Comparison of ENCODE assay signal across 24 cellular contexts in genomic region chr14:102225936-102226335, GRCh38.
DNase-seq lines count a peak whose midpoint lies in the region; ATAC-seq, FAIRE-seq and TF ChIP-seq lines count a peak whose summit lies in the region.
"Had no signal": no experiment of that assay in that cellular context is flagged by ENCODE, and none has a peak within 500 bp of the region (broad histone marks: within the 10 kb centered on the region; RNA-seq: fewer than 3 reads in every experiment).

No MANE protein-coding gene starts in this region.

- no peaks in the 10 kb centered on the region for H3K4me1 ChIP-seq in H9 (ENCODE audit: insufficient read depth, low read length)
- peaks cover 40% of the 10 kb centered on the region for H3K4me1 ChIP-seq in OCI-LY1 (ENCODE audit: insufficient read depth, low read length, severe bottlenecking)

- H3K27me3 Mint-ChIP-seq in H9 (ENCODE audit: low read depth) (no peaks in the 10 kb centered on the region; the same call in none of the 2 replicates), nephron progenitor cell (ENCODE audit: low read depth, poor library complexity) (no peaks in the 10 kb centered on the region)
- H3K27me3 Mint-ChIP-seq: memory B cell had no signal

- H2AK5ac ChIP-seq in H9 (ENCODE audit: insufficient read length, low read length) = no peak overlapping the region

- no CpG with 5 or more reads among the region's 15 CpGs for WGBS in H9 (ENCODE audit: extremely low coverage, insufficient read length, low lambda C conversion rate)

- no peak overlapping the region for H2BK5ac ChIP-seq in H9 (ENCODE audit: insufficient read length, low read length)

- H3K14ac ChIP-seq in H9 (ENCODE audit: insufficient read depth, low read length) = no peak overlapping the region

- H3K23ac ChIP-seq in H9 (ENCODE audit: insufficient read length, low read depth, low read length) = no peak overlapping the region

- no peak overlapping the region for H4K91ac ChIP-seq in H9 (ENCODE audit: insufficient read length, low read depth, low read length)

- H2BK20ac ChIP-seq in H9 (ENCODE audit: low read depth, low read length, poor library complexity, severe bottlenecking) = no peak overlapping the region

- H3K9me3 ChIP-seq in H9 (ENCODE audit: control insufficient read depth, low read depth, low read length) (no peaks in the 10 kb centered on the region), OCI-LY1 (ENCODE audit: low read length) (no peaks in the 10 kb centered on the region)
- H3K9me3 ChIP-seq: MG63, tibial artery had no signal

- no peak overlapping the region for H2AFZ ChIP-seq in H9 (ENCODE audit: low read length)
- no peak overlapping the region for H2AFZ ChIP-seq in OCI-LY1 (ENCODE audit: low read length)

- H2BK15ac ChIP-seq in H9 (ENCODE audit: low read depth, low read length) = no peak overlapping the region

- H3K23me2 ChIP-seq in H9 (ENCODE audit: insufficient read length, low read depth, low read length, poor library complexity, severe bottlenecking) = no peaks in the 10 kb centered on the region

- H3K4me3 ChIP-seq in OCI-LY1 (ENCODE audit: low read depth, low read length, poor library complexity, severe bottlenecking) (peak overlapping the region; percentile 48), dorsolateral prefrontal cortex (no peak overlapping the region)
- H3K4me3 ChIP-seq: cardiac muscle cell, MG63, smooth muscle cell, tibial artery had no signal

- FAIRE-seq in frontal cortex (lab: Jason Lieb, UNC) = no peak
- FAIRE-seq: RCC 7860 had no signal

- H3K4me2 ChIP-seq in H9 (ENCODE audit: insufficient read depth, insufficient read length, low read length) = no peak overlapping the region
- H3K4me2 ChIP-seq in OCI-LY1 (ENCODE audit: low read length) = peak overlapping the region; percentile 73; the same call in 1 of the 2 replicates
- H3K4me2 ChIP-seq: smooth muscle cell had no signal

- no peaks in the 10 kb centered on the region for H3K9me2 ChIP-seq in OCI-LY1 (ENCODE audit: low read depth, low read length)

- H3K4me3 Mint-ChIP-seq in H9 (no peak overlapping the region), nephron progenitor cell (no peak overlapping the region)
- H3K4me3 Mint-ChIP-seq: activated T-helper 1 cell treated with anti-CD3 and anti-CD28 coated beads, Interleukin-12 subunit alpha, Interleukin-12 subunit beta, Interleukin-2, Interleukin-4 antibody, amounts not matched to agents 30 ng/mL and 10 ng/mL and 1 ng/mL, durations not matched to agents 14 hours and 24 hours and 36 hours; memory B cell had no signal

- H3K4me1 Mint-ChIP-seq in H9 (peaks cover 14 to 19% of the 10 kb centered on the region in 2 experiments), nephron progenitor cell (peaks cover 20% of the 10 kb centered on the region)

- no peak overlapping the region for H4K8ac ChIP-seq in H9 (replicated peaks; ENCODE audit: insufficient read length, low read depth, low read length)

- H4K20me1 ChIP-seq in H9 (ENCODE audit: control insufficient read depth, insufficient read depth, insufficient read length) (no peaks in the 10 kb centered on the region), OCI-LY1 (ENCODE audit: insufficient read depth, low read length) (no peaks in the 10 kb centered on the region)

- no peaks in the 10 kb centered on the region for H3F3A ChIP-seq in OCI-LY1 (ENCODE audit: insufficient read depth, low read length)

- peaks cover 6% of the 10 kb centered on the region; the same call in 1 of the 2 replicates for H3K36me3 ChIP-seq in OCI-LY1 (ENCODE audit: insufficient read depth, low read length)
- H3K36me3 ChIP-seq: MG63 had no signal

- H3K9ac ChIP-seq in H9 (ENCODE audit: extremely low read depth, insufficient read length, low read length) (no peak overlapping the region), OCI-LY1 (ENCODE audit: low read length) (peak overlapping the region; percentile 65; the same call in 1 of the 2 replicates)

- H3K79me2 ChIP-seq in H9 (ENCODE audit: insufficient read depth, low read length) = no peaks in the 10 kb centered on the region
- no peaks in the 10 kb centered on the region for H3K79me2 ChIP-seq in OCI-LY1 (ENCODE audit: insufficient read depth, low read length)

- no peak for ATAC-seq in HG02571 (IDR thresholded peaks at IDR 0.05; ENCODE audit: unreplicated experiment)
- ATAC-seq in GM21515 (IDR thresholded peaks at IDR 0.05; ENCODE audit: unreplicated experiment) = no peak
- ATAC-seq: left cardiac atrium had no signal

- DNase-seq in H9 = no peak
- DNase-seq in dorsolateral prefrontal cortex = peak in 1 of 10 donors; percentile 68
- no peak for DNase-seq in nephron progenitor cell
- DNase-seq in amygdala (lab: John Stamatoyannopoulos, UW) = no peak
- DNase-seq in frontal cortex (ENCODE audit: low spot score in 2 of 2) = no peak
- DNase-seq: activated CD4-positive, alpha-beta T cell treated with anti-CD3 and anti-CD28 coated beads for 48 hours; activated naive CD4-positive, alpha-beta T cell treated with anti-CD3 and anti-CD28 coated beads, Interleukin-2, amount 50 U/mL, for 16 hours; Calu3; head of caudate nucleus; left cardiac atrium; MG63; NCI-H1417; NCI-H526; stimulated activated CD4-positive, alpha-beta T cell treated with anti-CD3 and anti-CD28 coated beads, Interleukin-4, amount 100 ng/mL, for 24 hours; stimulated activated naive CD4-positive, alpha-beta T cell; tibial artery had no signal

- TF ChIP-seq CTCF in H9 (conservative IDR thresholded peaks at IDR 0.05) (no peak), OCI-LY1 (IDR thresholded peaks at IDR 0.05; ENCODE audit: low read length) (no peak), dorsolateral prefrontal cortex (IDR thresholded peaks at IDR 0.05 in 54 of 56, conservative IDR thresholded peaks at IDR 0.05 in 2 of 56; ENCODE audit: low read depth in 1 of 56, partially characterized antibody in 56 of 56) (no peak), nephron progenitor cell (IDR thresholded peaks at IDR 0.05) (no peak)

- H3K27ac Mint-ChIP-seq in H9 (peak overlapping the region in 2 of 3 experiments; percentile 43 to 89; a peak in 2 of 7 replicates), nephron progenitor cell (peak overlapping the region; percentile 13)
- H3K27ac Mint-ChIP-seq: activated T-helper 1 cell treated with anti-CD3 and anti-CD28 coated beads, Interleukin-12 subunit alpha, Interleukin-12 subunit beta, Interleukin-2, Interleukin-4 antibody, amounts not matched to agents 30 ng/mL and 10 ng/mL and 1 ng/mL, durations not matched to agents 14 hours and 24 hours and 36 hours; memory B cell had no signal

- no peaks in the 10 kb centered on the region for H3K9me3 Mint-ChIP-seq in H9
- no peaks in the 10 kb centered on the region for H3K9me3 Mint-ChIP-seq in nephron progenitor cell
- H3K9me3 Mint-ChIP-seq: activated T-helper 1 cell treated with anti-CD3 and anti-CD28 coated beads, Interleukin-12 subunit alpha, Interleukin-12 subunit beta, Interleukin-2, Interleukin-4 antibody, amounts not matched to agents 30 ng/mL and 10 ng/mL and 1 ng/mL, durations not matched to agents 14 hours and 24 hours and 36 hours; memory B cell had no signal

- no peak overlapping the region for H3K18ac ChIP-seq in H9 (ENCODE audit: insufficient read length, low read depth, low read length)

- H3K4ac ChIP-seq in H9 (ENCODE audit: low read depth, low read length) = no peak overlapping the region

- no peaks in the 10 kb centered on the region for H3K27me3 ChIP-seq in H9 (ENCODE audit: insufficient read depth, low read length)
- H3K27me3 ChIP-seq in OCI-LY1 (ENCODE audit: insufficient read depth, low read length) = no peaks in the 10 kb centered on the region
- no peaks in the 10 kb centered on the region for H3K27me3 ChIP-seq in dorsolateral prefrontal cortex
- H3K27me3 ChIP-seq: cardiac muscle cell, MG63, tibial artery had no signal

- H3K56ac ChIP-seq in H9 (ENCODE audit: insufficient read length, low read depth, low read length) = no peak overlapping the region

- H3T11ph ChIP-seq in H9 (ENCODE audit: low read length) = no peak overlapping the region

- no peaks in the 10 kb centered on the region for H3K79me1 ChIP-seq in H9 (ENCODE audit: insufficient read depth, low read depth, low read length, poor library complexity, severe bottlenecking)

- H3K27ac ChIP-seq in H9 (ENCODE audit: insufficient read length, low read depth, low read length) (no peak overlapping the region), OCI-LY1 (ENCODE audit: low read depth, low read length, poor library complexity, severe bottlenecking) (peak overlapping the region; percentile 90), dorsolateral prefrontal cortex (peak overlapping the region in 34 of 59 donors; percentile 3 to 78 (median 51))
- H3K27ac ChIP-seq: tibial artery had no signal

- intact Hi-C loops in dorsolateral prefrontal cortex (cut with DNase I) = loop anchor here in 1 of 2 donors (5.0 kb wide), 1 partner anchor 291 kb away; no protein-coding TSS in a partner anchor

- H4K5ac ChIP-seq in H9 (ENCODE audit: insufficient read length, low read depth, low read length) = no peak overlapping the region

- no peak overlapping the region for H2BK120ac ChIP-seq in H9 (ENCODE audit: low read depth, low read length, poor library complexity, severe bottlenecking)

- H2BK12ac ChIP-seq in H9 (ENCODE audit: insufficient read length, low read depth, low read length) = no peak overlapping the region

- H3K36me3 Mint-ChIP-seq in H9 (ENCODE audit: insufficient read depth in 1 of 3, low read depth in 3 of 3) = peaks cover 3 to 11% (median 5%) of the 10 kb centered on the region in 3 experiments
- H3K36me3 Mint-ChIP-seq in nephron progenitor cell (ENCODE audit: low read depth) = peaks cover 27% of the 10 kb centered on the region
